ENCODE assay signal across 8 cellular contexts in the genomic region with DNA sequence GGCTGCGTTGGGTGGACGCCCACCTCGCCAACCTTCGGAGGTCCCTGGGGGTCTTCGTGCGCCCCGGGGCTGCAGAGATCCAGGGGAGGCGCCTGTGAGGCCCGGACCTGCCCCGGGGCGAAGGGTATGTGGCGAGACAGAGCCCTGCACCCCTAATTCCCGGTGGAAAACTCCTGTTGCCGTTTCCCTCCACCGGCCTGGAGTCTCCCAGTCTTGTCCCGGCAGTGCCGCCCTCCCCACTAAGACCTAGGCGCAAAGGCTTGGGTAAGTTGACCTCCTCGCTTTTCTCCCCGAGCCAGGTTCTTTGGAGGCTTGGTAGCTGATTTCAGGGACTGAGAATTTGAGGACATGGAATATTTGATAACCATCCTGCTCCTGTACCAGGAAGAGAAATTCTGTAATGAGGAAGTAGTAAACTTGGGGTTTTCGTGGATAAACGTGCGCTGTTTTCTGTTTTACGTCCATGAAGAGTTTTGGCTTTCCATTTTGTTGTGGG. TPM values are rescaled to one million over a fixed set of nuclear protein-coding genes. Genes with fewer than 3 reads are reported as not detected.
DNase-seq lines count a peak whose midpoint lies in the region; ATAC-seq lines count a peak whose summit lies in the region.

No MANE protein-coding gene starts in this region.

- intact Hi-C loops in left colon (cut with DNase I, micrococcal nuclease) = loop anchor here in 1 of 2 donors (10.0 kb wide), 1 partner anchor 51 kb away; a partner anchor contains a TSS

- peaks cover 24% of the 10 kb centered on the region for H3K36me3 Mint-ChIP-seq in central memory CD8-positive, alpha-beta T cell (ENCODE audit: insufficient read depth)

- peak; percentile 0 for ATAC-seq in HG02852 (IDR thresholded peaks at IDR 0.05; ENCODE audit: unreplicated experiment)
- no peak for ATAC-seq in central memory CD8-positive, alpha-beta T cell (replicated peaks; ENCODE audit: extremely low read depth, poor library complexity, severe bottlenecking)
- peak; percentile 34 for ATAC-seq in left colon
- no peak for ATAC-seq in stimulated activated naive CD8-positive, alpha-beta T cell treated with anti-CD3 and anti-CD28 coated beads, Interleukin-15, amount 100 ng/mL, for 72 hours

- peaks cover 18% of the 10 kb centered on the region for H3K4me1 Mint-ChIP-seq in central memory CD8-positive, alpha-beta T cell
- H3K4me1 Mint-ChIP-seq in stimulated activated naive CD8-positive, alpha-beta T cell treated with anti-CD3 and anti-CD28 coated beads, Interleukin-15, amount 100 ng/mL, for 72 hours = peaks cover 32% of the 10 kb centered on the region

- no peaks in the 10 kb centered on the region for H3K9me3 Mint-ChIP-seq in central memory CD8-positive, alpha-beta T cell
- H3K9me3 Mint-ChIP-seq in stimulated activated naive CD8-positive, alpha-beta T cell treated with anti-CD3 and anti-CD28 coated beads, Interleukin-15, amount 100 ng/mL, for 72 hours = no peaks in the 10 kb centered on the region

- peak overlapping the region; percentile 99 for H3K4me3 Mint-ChIP-seq in central memory CD8-positive, alpha-beta T cell
- peak overlapping the region; percentile 97 to 99 for H3K4me3 Mint-ChIP-seq in stimulated activated naive CD8-positive, alpha-beta T cell treated with anti-CD3 and anti-CD28 coated beads, Interleukin-15, amount 100 ng/mL, for 72 hours

- H3K27me3 Mint-ChIP-seq in central memory CD8-positive, alpha-beta T cell = no peaks in the 10 kb centered on the region
- H3K27me3 Mint-ChIP-seq in stimulated activated naive CD8-positive, alpha-beta T cell treated with anti-CD3 and anti-CD28 coated beads, Interleukin-15, amount 100 ng/mL, for 72 hours = no peaks in the 10 kb centered on the region

- peak overlapping the region; percentile 94 for H3K27ac Mint-ChIP-seq in central memory CD8-positive, alpha-beta T cell (ENCODE audit: low read depth)
- peak overlapping the region in 1 of 2 donors; percentile 80 for H3K27ac Mint-ChIP-seq in stimulated activated naive CD8-positive, alpha-beta T cell treated with anti-CD3 and anti-CD28 coated beads, Interleukin-15, amount 100 ng/mL, for 72 hours

- peak; percentile 19 for DNase-seq in NK-92 treated with Interleukin-12 subunit alpha and Interleukin-12 subunit beta, amount 100 ng/mL, for 24 hours (lab: John Stamatoyannopoulos, UW)
- DNase-seq in NK-92 (lab: John Stamatoyannopoulos, UW; ENCODE audit: unreplicated experiment) (no peak), RPMI8226 (peak; percentile 13), left colon (peak in 1 of 2 donors; percentile 33), NCI-H2171 (lab: John Stamatoyannopoulos, UW) (no peak)
- no peak for DNase-seq in central memory CD8-positive, alpha-beta T cell (ENCODE audit: low spot score in 2 of 2)
- no peak for DNase-seq in stimulated activated naive CD8-positive, alpha-beta T cell treated with anti-CD3 and anti-CD28 coated beads, Interleukin-15, amount 100 ng/mL, for 72 hours

RNA-seq across cellular contexts. Expression of a gene that starts 0.5 kb away (rescaled TPM):
- 10 to 100 TPM; 34.8 to 38.9 TPM for total RNA-seq in left colon

RNA-seq across cellular contexts. Expression of a gene that starts 1.0 kb away (rescaled TPM):
- total RNA-seq in left colon = 1 to 10 TPM; 2.2 to 4.9 TPM

RNA-seq across cellular contexts. Expression of a gene that starts 52.1 kb away (rescaled TPM):
- total RNA-seq in left colon = 100 to 1,000 TPM; 712 to 806 TPM

Comparison
In these comparisons a context has a peak if more than half of its experiments do, and no peak if none do; other contexts are left out.
1. DNase-seq: peak in NK-92 treated with Interleukin-12 subunit alpha and Interleukin-12 subunit beta, amount 100 ng/mL, for 24 hours (single experiment) and RPMI8226 (single experiment); none in NK-92 (single experiment), central memory CD8-positive, alpha-beta T cell (0 of 2), stimulated activated naive CD8-positive, alpha-beta T cell treated with anti-CD3 and anti-CD28 coated beads, Interleukin-15, amount 100 ng/mL, for 72 hours (0 of 2) and NCI-H2171 (single experiment).
2. ATAC-seq: peak in HG02852 (single experiment) and left colon (single experiment); none in central memory CD8-positive, alpha-beta T cell (single experiment) and stimulated activated naive CD8-positive, alpha-beta T cell treated with anti-CD3 and anti-CD28 coated beads, Interleukin-15, amount 100 ng/mL, for 72 hours (single experiment).